Comparison of ENCODE assay signal across 21 cellular contexts in the genomic region with DNA sequence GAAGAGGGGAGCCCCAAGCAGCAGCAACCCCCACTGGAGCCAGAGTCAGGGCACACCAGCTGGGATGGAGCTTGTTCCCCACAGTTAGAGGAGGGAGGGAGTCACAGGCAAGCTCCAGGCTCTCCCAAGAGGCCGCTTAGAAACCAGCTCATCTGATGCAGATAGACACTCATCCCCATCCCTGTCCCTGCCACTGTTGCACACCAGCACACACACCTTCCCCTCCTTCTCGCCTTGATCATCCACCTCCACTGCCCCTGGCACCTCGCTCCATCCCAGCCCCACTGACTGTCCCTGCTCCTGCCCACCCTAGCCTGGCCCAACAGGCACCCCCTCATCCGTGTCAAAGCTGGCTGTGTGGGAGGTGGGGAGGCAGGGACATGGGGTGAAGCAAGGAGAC. TPM values are rescaled to one million over a fixed set of nuclear protein-coding genes. Genes with fewer than 3 reads are reported as not detected.
DNase-seq lines count a peak whose midpoint lies in the region; ATAC-seq and TF ChIP-seq lines count a peak whose summit lies in the region.
"Had no signal": no experiment of that assay in that cellular context is flagged by ENCODE, and none has a peak within 500 bp of the region (broad histone marks: within the 10 kb centered on the region; RNA-seq: fewer than 3 reads in every experiment).

No MANE protein-coding gene starts in this region.

- H4K5ac ChIP-seq in IMR-90 (ENCODE audit: low read depth, low read length) = no peak overlapping the region

- H3K56ac ChIP-seq in IMR-90 (ENCODE audit: extremely low read depth, insufficient read depth, low read length) = no peak overlapping the region

- no peak overlapping the region for H3K9ac ChIP-seq in IMR-90 (ENCODE audit: low read depth, low read length)

- H3K79me1 ChIP-seq in IMR-90 (ENCODE audit: low read depth in 1 of 2, low read length in 2 of 2) = no peaks in the 10 kb centered on the region

- DNase-seq in right atrium auricular region (ENCODE audit: low spot score) = peak; percentile 52
- DNase-seq in cardiac septum (ENCODE audit: low spot score) = no peak
- DNase-seq in IMR-90 = no peak
- peak; percentile 12 to 79 for DNase-seq in lower leg skin (ENCODE audit: low spot score in 2 of 2)
- DNase-seq in iPS-NIHi11 (ENCODE audit: low spot score) = no peak
- no peak for DNase-seq in COR-L47 (lab: John Stamatoyannopoulos, UW)
- DNase-seq: CD4-positive, alpha-beta memory T cell; MG63; NCI-H1048; NCI-H1417 treated with DMSO at 0.1 percent for 48 hours; NCI-H187; NCI-H2227 treated with DMSO at 0.1 percent for 48 hours; NCI-H524; NCI-H82; SJCRH30 had no signal

- H3K27me3 ChIP-seq in right atrium auricular region = no peaks in the 10 kb centered on the region
- H3K27me3 ChIP-seq in IMR-90 (ENCODE audit: control insufficient read depth, insufficient read depth, low read length) = peaks cover 77% of the 10 kb centered on the region
- H3K27me3 ChIP-seq: MG63 had no signal

- no peak for TF ChIP-seq RAD21 in IMR-90 (IDR thresholded peaks at IDR 0.05; ENCODE audit: low read length)

- H2BK20ac ChIP-seq in IMR-90 (ENCODE audit: low read depth, low read length) = no peak overlapping the region

- 0 out of 2 replicates have a peak, but pooled peaks cover 3% of the 10 kb centered on the region for H4K20me1 ChIP-seq in IMR-90 (ENCODE audit: insufficient read depth, low read length)

- H3K4me3 ChIP-seq in right atrium auricular region (no peak overlapping the region), IMR-90 (ENCODE audit: insufficient read depth, low read depth, low read length) (no peak overlapping the region), lower leg skin (ENCODE audit: low read depth, poor library complexity, severe bottlenecking) (no peak overlapping the region)
- H3K4me3 ChIP-seq: A549, MG63, SJCRH30 had no signal

- no peak overlapping the region for H2BK120ac ChIP-seq in IMR-90 (ENCODE audit: low read depth, low read length)

- peak overlapping the region; percentile 43 for H2AFZ ChIP-seq in IMR-90 (replicated peaks; ENCODE audit: low read length, poor library complexity)

- no peak overlapping the region for H3K4me2 ChIP-seq in IMR-90 (ENCODE audit: low read depth, low read length)
- H3K4me2 ChIP-seq: A549 had no signal

- H3K9me1 ChIP-seq in IMR-90 (ENCODE audit: insufficient read depth, low read length) = no peaks in the 10 kb centered on the region

- no peak overlapping the region for H3K18ac ChIP-seq in IMR-90 (ENCODE audit: low read depth, low read length)

- H3K4ac ChIP-seq in IMR-90 (ENCODE audit: low read depth, low read length) = no peak overlapping the region

- H2BK5ac ChIP-seq in IMR-90 (ENCODE audit: low read depth, low read length, poor library complexity, severe bottlenecking) = no peak overlapping the region

- no peak overlapping the region for H3K27ac ChIP-seq in right atrium auricular region
- no peak overlapping the region for H3K27ac ChIP-seq in IMR-90 (ENCODE audit: insufficient read depth, low read length)
- H3K27ac ChIP-seq: A549, SJCRH30 had no signal

- BruUV-seq in IMR-90 (replicated peaks; lab: Mats Ljungman, UMichigan) = no TSS peak

- dilution Hi-C loops in IMR-90 (cut with HindIII; ENCODE audit: low sequenced_read_pairs, unreplicated experiment) = no loop called here

- no peak overlapping the region for H2AK5ac ChIP-seq in IMR-90 (ENCODE audit: low read depth, low read length)

- H3K14ac ChIP-seq in IMR-90 (replicated peaks; ENCODE audit: low read depth, low read length) = no peak overlapping the region

- H3K36me3 ChIP-seq in right atrium auricular region (no peaks in the 10 kb centered on the region), IMR-90 (ENCODE audit: control insufficient read depth, insufficient read depth, low read length) (no peaks in the 10 kb centered on the region)
- H3K36me3 ChIP-seq: MG63, SJCRH30 had no signal

- TF ChIP-seq POLR2A in IMR-90 (IDR thresholded peaks at IDR 0.05; ENCODE audit: low read depth, low read length) (no peak), lower leg skin (IDR thresholded peaks at IDR 0.05) (no peak)

- no peak overlapping the region for H3K23ac ChIP-seq in IMR-90 (ENCODE audit: low read depth, low read length)

- TF ChIP-seq CTCF in right atrium auricular region (IDR thresholded peaks at IDR 0.05) (no peak), IMR-90 (conservative IDR thresholded peaks at IDR 0.05; ENCODE audit: low read depth, low read length) (no peak), lower leg skin (IDR thresholded peaks at IDR 0.05) (no peak)

- intact Hi-C loops in cardiac septum (cut with DNase I) (no loop called here), IMR-90 (cut with micrococcal nuclease) (no loop called here), lower leg skin (cut with DNase I; ENCODE audit: low total_unique reads) (loop anchor here (10.0 kb wide), 1 partner anchor 283 kb away; no protein-coding TSS in a partner anchor)

- H3K9me3 ChIP-seq in right atrium auricular region (no peaks in the 10 kb centered on the region), IMR-90 (ENCODE audit: control insufficient read depth, insufficient read depth, low read length) (no peaks in the 10 kb centered on the region)
- H3K9me3 ChIP-seq: A549, MG63, SJCRH30 had no signal

- POLR2A ChIA-PET in IMR-90 (lab: Charles Lee; ENCODE audit: unreplicated experiment) = no interaction called here

- no peak overlapping the region for H4K8ac ChIP-seq in IMR-90 (ENCODE audit: low read depth in 2 of 2, low read length in 2 of 2)

- H2AK9ac ChIP-seq in IMR-90 (replicated peaks; ENCODE audit: low read depth, low read length, poor library complexity) = no peak overlapping the region

- in situ Hi-C loops in IMR-90 (cut with MboI; ENCODE audit: low sequenced_read_pairs) = loop anchor here (5.0 kb wide), 1 partner anchor 280 kb away; no protein-coding TSS in a partner anchor

- no peak overlapping the region for H4K91ac ChIP-seq in IMR-90 (ENCODE audit: insufficient read depth, low read depth, low read length)

- CTCF ChIA-PET in IMR-90 (lab: Yijun Ruan, JAX) = interaction anchor here (1.1 kb wide), 1 partner anchor 282 kb away, joined by 4 read pairs; no protein-coding TSS in a partner anchor

- ATAC-seq in IMR-90 (ENCODE audit: low read depth) (no peak), HG02885 (IDR thresholded peaks at IDR 0.05; ENCODE audit: poor library complexity, unreplicated experiment) (no peak)
- ATAC-seq: Panc1 had no signal

- H3K4me1 ChIP-seq in right atrium auricular region (no peaks in the 10 kb centered on the region), IMR-90 (ENCODE audit: control insufficient read depth, insufficient read depth, low read length) (no peaks in the 10 kb centered on the region)
- H3K4me1 ChIP-seq: A549, SJCRH30 had no signal

- no CpG with 5 or more reads among the region's 4 CpGs for WGBS in IMR-90 (ENCODE audit: extremely low coverage in 2 of 2, insufficient read length in 1 of 2), 2 experiments
- 75 to 80% methylated on average over 4 of the region's 4 CpGs for WGBS in lower leg skin, 2 donors

- no peak overlapping the region for H2BK15ac ChIP-seq in IMR-90 (ENCODE audit: low read depth, low read length)

TF ChIP-seq in IMR-90, 13 proteins besides CTCF, POLR2A, EP300 and RAD21:
- TF ChIP-seq RCOR1 (IDR thresholded peaks at IDR 0.05; ENCODE audit: insufficient replicate concordance, low read length) (no peak), MXI1 (IDR thresholded peaks at IDR 0.05; ENCODE audit: borderline replicate concordance, low read depth, low read length) (no peak), MAFK (IDR thresholded peaks at IDR 0.05; ENCODE audit: low read depth, low read length) (no peak), CEBPB (IDR thresholded peaks at IDR 0.05; ENCODE audit: low read depth, low read length) (no peak), SMC3 (IDR thresholded peaks at IDR 0.05; ENCODE audit: low read depth, low read length) (no peak), BHLHE40 (IDR thresholded peaks at IDR 0.05; ENCODE audit: low read depth, low read length) (no peak), MAZ (IDR thresholded peaks at IDR 0.05; ENCODE audit: borderline replicate concordance, low read depth, low read length) (no peak), NFE2L2 (IDR thresholded peaks at IDR 0.05; ENCODE audit: low read depth, low read length) (no peak), CHD1 (IDR thresholded peaks at IDR 0.05; ENCODE audit: low read depth, low read length) (no peak), RFX5 (IDR thresholded peaks at IDR 0.05; ENCODE audit: low read depth, low read length) (no peak)
- TF ChIP-seq, protein P1, sequence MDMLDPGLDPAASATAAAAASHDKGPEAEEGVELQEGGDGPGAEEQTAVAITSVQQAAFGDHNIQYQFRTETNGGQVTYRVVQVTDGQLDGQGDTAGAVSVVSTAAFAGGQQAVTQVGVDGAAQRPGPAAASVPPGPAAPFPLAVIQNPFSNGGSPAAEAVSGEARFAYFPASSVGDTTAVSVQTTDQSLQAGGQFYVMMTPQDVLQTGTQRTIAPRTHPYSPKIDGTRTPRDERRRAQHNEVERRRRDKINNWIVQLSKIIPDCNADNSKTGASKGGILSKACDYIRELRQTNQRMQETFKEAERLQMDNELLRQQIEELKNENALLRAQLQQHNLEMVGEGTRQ (IDR thresholded peaks at IDR 0.05; ENCODE audit: low read depth, low read length) = no peak
- TF ChIP-seq, protein P2, sequence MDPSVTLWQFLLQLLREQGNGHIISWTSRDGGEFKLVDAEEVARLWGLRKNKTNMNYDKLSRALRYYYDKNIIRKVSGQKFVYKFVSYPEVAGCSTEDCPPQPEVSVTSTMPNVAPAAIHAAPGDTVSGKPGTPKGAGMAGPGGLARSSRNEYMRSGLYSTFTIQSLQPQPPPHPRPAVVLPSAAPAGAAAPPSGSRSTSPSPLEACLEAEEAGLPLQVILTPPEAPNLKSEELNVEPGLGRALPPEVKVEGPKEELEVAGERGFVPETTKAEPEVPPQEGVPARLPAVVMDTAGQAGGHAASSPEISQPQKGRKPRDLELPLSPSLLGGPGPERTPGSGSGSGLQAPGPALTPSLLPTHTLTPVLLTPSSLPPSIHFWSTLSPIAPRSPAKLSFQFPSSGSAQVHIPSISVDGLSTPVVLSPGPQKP (IDR thresholded peaks at IDR 0.05; ENCODE audit: borderline replicate concordance, low read depth, low read length) = no peak

RNA-seq across cellular contexts. Expression of a gene that starts 1.5 kb away (rescaled TPM):
- total RNA-seq in right atrium auricular region (under 1 TPM in 1 of 2 donors, not detected in 1; 0.12 TPM), cardiac septum (not detected), IMR-90 (2012; rRNA removed) (not detected in 2 replicates), lower leg skin (not detected)
- not detected in 2 replicates for polyA plus RNA-seq in IMR-90 (2012; rRNA removed)
- polyA plus RNA-seq in IMR-90 (2012; cell fraction: cytosol; rRNA removed) = not detected in 2 replicates
- polyA plus RNA-seq in IMR-90 (2012; cell fraction: nucleus; rRNA removed; ENCODE audit: low replicate concordance) = not detected in 2 replicates
- total RNA-seq: B cell, Daoy, H4, SJCRH30 had no signal

RNA-seq across cellular contexts. Expression of a gene that starts 58.3 kb away (rescaled TPM):
- total RNA-seq in right atrium auricular region (under 1 TPM; 0.35 to 0.59 TPM), cardiac septum (2.2 TPM), IMR-90 (2012; rRNA removed) (not detected in 2 replicates), lower leg skin (1 to 10 TPM; 1.7 to 2.8 (median 1.8) TPM)
- polyA plus RNA-seq in IMR-90 (2012; rRNA removed) = not detected in 2 replicates
- not detected in 2 replicates for polyA plus RNA-seq in IMR-90 (2012; cell fraction: cytosol; rRNA removed)
- polyA plus RNA-seq in IMR-90 (2012; cell fraction: nucleus; rRNA removed; ENCODE audit: low replicate concordance) = not detected in 2 replicates
- total RNA-seq: B cell; CD4-positive, alpha-beta memory T cell; Daoy; H4; SJCRH30 had no signal
- polyA plus RNA-seq: CD4-positive, alpha-beta memory T cell had no signal

Comparison
In these comparisons a context has a peak if more than half of its experiments do, and no peak if none do; other contexts are left out.
1. DNase-seq: peak in right atrium auricular region (single experiment) and lower leg skin (2 of 2); none in cardiac septum (single experiment), IMR-90 (single experiment), iPS-NIHi11 (single experiment) and COR-L47 (single experiment).